Comparison of ENCODE assay signal across 10 cellular contexts in the genomic region with DNA sequence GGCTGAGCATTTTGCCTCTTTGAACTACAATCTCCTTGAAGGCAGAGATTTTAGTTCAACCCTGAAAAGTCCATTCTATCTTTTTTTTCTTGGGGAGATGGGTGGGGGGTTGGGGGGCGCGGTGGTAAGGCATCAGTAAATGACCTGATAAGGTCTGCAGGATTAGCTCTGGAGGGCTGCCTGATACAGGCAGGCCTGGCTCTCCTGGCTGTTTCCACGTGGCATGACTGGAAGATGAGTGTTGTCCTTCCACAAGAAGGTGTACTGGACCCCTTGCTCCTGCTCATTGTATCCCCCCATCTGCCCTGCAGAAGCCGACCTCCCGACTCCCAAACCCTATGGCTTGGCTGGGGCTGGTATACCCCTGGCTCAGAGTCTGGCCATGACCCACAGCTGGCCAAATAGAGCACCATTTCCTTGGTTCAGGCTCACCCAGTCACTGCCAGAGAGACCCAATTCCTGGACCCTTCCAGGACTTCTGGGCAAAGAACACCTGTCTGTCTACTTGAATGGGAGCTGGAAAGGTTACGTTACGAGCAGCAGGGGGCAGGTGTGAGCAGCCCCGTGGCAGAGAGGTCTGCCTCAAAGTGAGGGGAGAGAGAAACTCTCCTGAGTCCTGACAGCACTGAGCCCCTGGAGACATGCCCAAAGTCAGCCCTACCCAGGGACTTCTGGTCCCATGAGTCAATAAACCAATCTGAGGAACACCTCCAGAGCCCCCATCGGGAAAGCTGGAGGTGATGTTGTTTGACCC. TPM values are rescaled to one million over a fixed set of nuclear protein-coding genes. Genes with fewer than 3 reads are reported as not detected.
DNase-seq lines count a peak whose midpoint lies in the region; ATAC-seq, FAIRE-seq and TF ChIP-seq lines count a peak whose summit lies in the region.
"Had no signal": no experiment of that assay in that cellular context is flagged by ENCODE, and none has a peak within 500 bp of the region (broad histone marks: within the 10 kb centered on the region; RNA-seq: fewer than 3 reads in every experiment).

No MANE protein-coding gene starts in this region.

- no peaks in the 10 kb centered on the region for H3K9me3 Mint-ChIP-seq in WTC11
- no peaks in the 10 kb centered on the region for H3K9me3 Mint-ChIP-seq in dendritic cell treated with granulocyte-macrophage colony-stimulating factor and Interleukin-4, amounts not matched to agents 40 ng/mL and 50 ng/mL, for 4 days
- no peaks in the 10 kb centered on the region for H3K9me3 Mint-ChIP-seq in natural killer cell treated with Interleukin-12 subunit alpha and Interleukin-12 subunit beta and Interleukin-15 and Interleukin-18, amount 100 ng/mL, for 72 hours

- H3K36me3 Mint-ChIP-seq in WTC11 = 0 out of 2 replicates have a peak, but pooled peaks cover 4% of the 10 kb centered on the region
- H3K36me3 Mint-ChIP-seq in dendritic cell treated with granulocyte-macrophage colony-stimulating factor and Interleukin-4, amounts not matched to agents 40 ng/mL and 50 ng/mL, for 4 days (ENCODE audit: low read depth) = no peaks in the 10 kb centered on the region
- no peaks in the 10 kb centered on the region for H3K36me3 Mint-ChIP-seq in natural killer cell treated with Interleukin-12 subunit alpha and Interleukin-12 subunit beta and Interleukin-15 and Interleukin-18, amount 100 ng/mL, for 72 hours

- TF ChIP-seq POLR2A in A549 (IDR thresholded peaks at IDR 0.05; ENCODE audit: low read length) = no peak

- TF ChIP-seq RAD21 in A549 (conservative IDR thresholded peaks at IDR 0.05 in 1 of 2, IDR thresholded peaks at IDR 0.05 in 1 of 2) = peak in 1 of 2 experiments; percentile 29; a peak in 2 of 5 replicates

- H3K4me1 Mint-ChIP-seq in WTC11 = peaks cover 65% of the 10 kb centered on the region
- H3K4me1 Mint-ChIP-seq in dendritic cell treated with granulocyte-macrophage colony-stimulating factor and Interleukin-4, amounts not matched to agents 40 ng/mL and 50 ng/mL, for 4 days (ENCODE audit: low read depth) = peaks cover 64% of the 10 kb centered on the region
- peaks cover 59 to 69% of the 10 kb centered on the region in 2 donors for H3K4me1 Mint-ChIP-seq in natural killer cell treated with Interleukin-12 subunit alpha and Interleukin-12 subunit beta and Interleukin-15 and Interleukin-18, amount 100 ng/mL, for 72 hours (ENCODE audit: low read depth in 2 of 2)

- intact Hi-C loops in dendritic cell treated with granulocyte-macrophage colony-stimulating factor and Interleukin-4, amounts not matched to agents 40 ng/mL and 50 ng/mL, for 4 days (cut with micrococcal nuclease) = no loop called here

- WGBS in A549 (ENCODE audit: missing lambda C conversion rate) = 42% methylated on average over 6 of the region's 9 CpGs

- H3K4me3 Mint-ChIP-seq in WTC11 = no peak overlapping the region
- no peak overlapping the region for H3K4me3 Mint-ChIP-seq in dendritic cell treated with granulocyte-macrophage colony-stimulating factor and Interleukin-4, amounts not matched to agents 40 ng/mL and 50 ng/mL, for 4 days
- no peak overlapping the region for H3K4me3 Mint-ChIP-seq in natural killer cell treated with Interleukin-12 subunit alpha and Interleukin-12 subunit beta and Interleukin-15 and Interleukin-18, amount 100 ng/mL, for 72 hours

- DNase-seq in A549 (ENCODE audit: low read depth in 1 of 2, low spot score in 1 of 2) = peak; percentile 47 to 75
- DNase-seq in GM18507 (ENCODE audit: extremely low spot score, insufficient read length, low read depth) = peak; percentile 35
- DNase-seq in WTC11 (ENCODE audit: low spot score) = peak; percentile 71
- DNase-seq in natural killer cell treated with Interleukin-12 subunit alpha and Interleukin-12 subunit beta and Interleukin-15 and Interleukin-18, amount 100 ng/mL, for 72 hours (ENCODE audit: low spot score) = no peak
- no peak for DNase-seq in DMS79 (lab: John Stamatoyannopoulos, UW)

- POLR2A ChIA-PET in A549 (lab: Yijun Ruan, JAX) (interaction anchor here (1.2 to 2.5 kb wide), 2 partner anchors 18 to 58 kb away, joined by 3 to 18 read pairs; no protein-coding TSS in a partner anchor), WTC11 (lab: Charles Lee) (interaction anchor here (0.5 to 2.3 kb wide), 2 partner anchors 15 to 50 kb away, joined by 4 to 11 read pairs; no protein-coding TSS in a partner anchor)

- H3K27ac ChIP-seq in A549 = peak overlapping the region; percentile 97 to 100
- H3K27ac ChIP-seq: epithelial cell of prostate had no signal

- CTCF ChIA-PET in A549 (lab: Yijun Ruan, JAX) = interaction anchor here (1.2 to 2.1 kb wide), 7 partner anchors 9 to 58 kb away, joined by 3 to 17 read pairs (median 4); a partner anchor contains a TSS
- CTCF ChIA-PET in WTC11 (lab: Charles Lee) = interaction anchor here (0.6 to 5.9 kb wide), 20 partner anchors 8 to 288 kb away, joined by 3 to 107 read pairs (median 4); a partner anchor contains a TSS

- no peak overlapping the region; the same call in 1 of the 2 replicates for H3K27ac Mint-ChIP-seq in WTC11
- peak overlapping the region; percentile 30 for H3K27ac Mint-ChIP-seq in dendritic cell treated with granulocyte-macrophage colony-stimulating factor and Interleukin-4, amounts not matched to agents 40 ng/mL and 50 ng/mL, for 4 days
- H3K27ac Mint-ChIP-seq in natural killer cell treated with Interleukin-12 subunit alpha and Interleukin-12 subunit beta and Interleukin-15 and Interleukin-18, amount 100 ng/mL, for 72 hours = peak overlapping the region; percentile 51 to 97

- H3K4me1 ChIP-seq in A549 = peaks cover 91% of the 10 kb centered on the region

- peaks cover 5% of the 10 kb centered on the region for H3K27me3 Mint-ChIP-seq in WTC11 (ENCODE audit: low read depth)
- peaks cover 39% of the 10 kb centered on the region for H3K27me3 Mint-ChIP-seq in dendritic cell treated with granulocyte-macrophage colony-stimulating factor and Interleukin-4, amounts not matched to agents 40 ng/mL and 50 ng/mL, for 4 days
- H3K27me3 Mint-ChIP-seq in natural killer cell treated with Interleukin-12 subunit alpha and Interleukin-12 subunit beta and Interleukin-15 and Interleukin-18, amount 100 ng/mL, for 72 hours = no peaks in the 10 kb centered on the region

- peak; percentile 2 to 9; a peak in 3 of 6 replicates for ATAC-seq in A549
- ATAC-seq in WTC11 = peak; percentile 75
- ATAC-seq in natural killer cell treated with Interleukin-12 subunit alpha and Interleukin-12 subunit beta and Interleukin-15 and Interleukin-18, amount 100 ng/mL, for 72 hours = no peak
- no peak for ATAC-seq in GM18868 (IDR thresholded peaks at IDR 0.05; ENCODE audit: unreplicated experiment)
- ATAC-seq in HG03135 (IDR thresholded peaks at IDR 0.05; ENCODE audit: unreplicated experiment) = no peak

- TF ChIP-seq EP300 in A549 (IDR thresholded peaks at IDR 0.05) = no peak

- no peak for FAIRE-seq in A549 (lab: Jason Lieb, UNC)
- peak; percentile 67 for FAIRE-seq in GM18507 (lab: Jason Lieb, UNC)

- H3K4me2 ChIP-seq in A549 = peak overlapping the region; percentile 55

- TF ChIP-seq CTCF in A549 (IDR thresholded peaks at IDR 0.05) = peak; percentile 43
- TF ChIP-seq CTCF in WTC11 (IDR thresholded peaks at IDR 0.05) = peak; percentile 42; the same call in 1 of the 2 replicates

- no peaks in the 10 kb centered on the region for H3K9me3 ChIP-seq in A549

- no peak overlapping the region for H3K4me3 ChIP-seq in A549

TF ChIP-seq in A549, 52 proteins besides CTCF, POLR2A, EP300 and RAD21 (continues in another document):
- TF ChIP-seq HOXB5 (CRISPR knock-in tag; IDR thresholded peaks at IDR 0.05) (0 out of 2 replicates have a peak, but pooled peaks have one; percentile 15), ZC3H11A (IDR thresholded peaks at IDR 0.05) (no peak), NFE2L2 (conservative IDR thresholded peaks at IDR 0.05; ENCODE audit: low read length) (no peak), SMC3 (IDR thresholded peaks at IDR 0.05) (peak; percentile 38; the same call in 2 of the 3 replicates)

TF ChIP-seq in WTC11, 78 proteins besides CTCF, POLR2A, EP300 and RAD21 (continues in another document):
- TF ChIP-seq, protein P1, sequence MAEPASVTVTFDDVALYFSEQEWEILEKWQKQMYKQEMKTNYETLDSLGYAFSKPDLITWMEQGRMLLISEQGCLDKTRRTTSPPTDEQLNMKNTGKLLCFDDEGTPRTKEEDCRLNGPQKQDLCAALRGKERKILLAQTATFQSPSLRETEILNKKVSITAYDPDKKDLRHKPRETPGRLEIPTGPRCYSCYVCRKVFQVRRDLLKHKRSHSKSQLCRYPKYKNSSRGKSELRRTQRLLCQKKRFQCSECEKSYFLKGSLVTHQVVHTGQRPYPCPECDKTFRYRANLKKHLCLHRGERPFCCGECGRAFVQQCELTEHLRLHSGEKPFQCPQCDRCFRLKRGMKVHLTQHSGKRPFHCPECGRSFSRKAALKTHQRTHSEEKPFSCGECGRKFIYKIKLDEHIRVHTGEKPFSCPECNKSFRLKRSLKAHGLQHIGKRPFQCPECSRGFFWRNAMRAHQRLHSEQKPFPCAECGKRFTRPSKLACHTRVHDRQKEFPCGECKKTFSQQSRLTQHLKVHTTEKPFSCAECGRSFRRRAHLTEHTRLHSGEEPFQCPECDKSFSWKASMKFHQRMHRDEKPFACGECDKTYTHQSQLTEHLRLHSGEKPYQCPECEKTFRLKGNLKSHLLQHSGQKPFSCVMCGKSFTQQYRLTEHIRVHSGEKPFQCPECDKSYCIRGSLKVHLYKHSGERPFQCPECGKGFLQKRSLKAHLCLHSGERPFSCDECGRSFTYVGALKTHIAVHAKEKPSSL (CRISPR knock-in tag; conservative IDR thresholded peaks at IDR 0.05) = no peak
- no peak for TF ChIP-seq FOXK1 (CRISPR knock-in tag; IDR thresholded peaks at IDR 0.05)

RNA-seq across cellular contexts. Expression of a gene that starts 17.0 kb away (rescaled TPM):
- polyA plus RNA-seq in A549 (2011; rRNA removed) (79.7 and 89.1 TPM in 2 replicates), A549 (2017; fragmentation: RNase III; extraction: RNeasy Plus Mini Kit Qiagen cat#74134 plus additional on column Dnase treatment) (56.9 to 78.9 TPM (median 62.7 TPM) in 3 replicates)
- polyA plus RNA-seq in A549 (2012; cell fraction: cytosol; rRNA removed) = 64.4 and 78.4 TPM in 2 replicates
- 119 and 124 TPM in 2 replicates for polyA plus RNA-seq in A549 (2012; cell fraction: nucleus; rRNA removed)
- 320 and 332 TPM in 2 replicates for polyA minus RNA-seq in A549 (2011; rRNA and poly(A)+ RNA removed)
- 37.6 to 37.9 TPM (median 37.7 TPM) in 3 replicates for total RNA-seq in WTC11 (2021)
- 100 to 1,000 TPM in 1 of 2 donors, 10 to 100 TPM in 1; 96.6 to 178 TPM for total RNA-seq in natural killer cell treated with Interleukin-12 subunit alpha and Interleukin-12 subunit beta and Interleukin-15 and Interleukin-18, amount 100 ng/mL, for 72 hours

RNA-seq across cellular contexts. Expression of a gene that starts 42.8 kb away (rescaled TPM):
- polyA plus RNA-seq in A549 (2011; rRNA removed) = not detected in 2 replicates
- polyA plus RNA-seq in A549 (2012; cell fraction: cytosol; rRNA removed) = not detected in 2 replicates
- polyA plus RNA-seq in A549 (2012; cell fraction: nucleus; rRNA removed) = not detected in 2 replicates
- not detected in 3 replicates for polyA plus RNA-seq in A549 (2017; fragmentation: RNase III; extraction: RNeasy Plus Mini Kit Qiagen cat#74134 plus additional on column Dnase treatment)
- polyA minus RNA-seq in A549 (2011; rRNA and poly(A)+ RNA removed) = not detected in 2 replicates
- total RNA-seq in WTC11 (2021) = 0.11 TPM in 1 of 3 replicates, not detected in the others
- total RNA-seq in natural killer cell treated with Interleukin-12 subunit alpha and Interleukin-12 subunit beta and Interleukin-15 and Interleukin-18, amount 100 ng/mL, for 72 hours = not detected
- polyA plus RNA-seq: urinary bladder had no signal

Comparison
In these comparisons a context has a peak if more than half of its experiments do, and no peak if none do; other contexts are left out.
1. ATAC-seq: peak in A549 (2 of 2) and WTC11 (single experiment); none in natural killer cell treated with Interleukin-12 subunit alpha and Interleukin-12 subunit beta and Interleukin-15 and Interleukin-18, amount 100 ng/mL, for 72 hours (0 of 2), GM18868 (single experiment) and HG03135 (single experiment).
2. DNase-seq: peak in A549 (2 of 2), GM18507 (single experiment) and WTC11 (single experiment); none in natural killer cell treated with Interleukin-12 subunit alpha and Interleukin-12 subunit beta and Interleukin-15 and Interleukin-18, amount 100 ng/mL, for 72 hours (single experiment) and DMS79 (single experiment).